ENCODE assay signal across 12 cellular contexts in the genomic region with DNA sequence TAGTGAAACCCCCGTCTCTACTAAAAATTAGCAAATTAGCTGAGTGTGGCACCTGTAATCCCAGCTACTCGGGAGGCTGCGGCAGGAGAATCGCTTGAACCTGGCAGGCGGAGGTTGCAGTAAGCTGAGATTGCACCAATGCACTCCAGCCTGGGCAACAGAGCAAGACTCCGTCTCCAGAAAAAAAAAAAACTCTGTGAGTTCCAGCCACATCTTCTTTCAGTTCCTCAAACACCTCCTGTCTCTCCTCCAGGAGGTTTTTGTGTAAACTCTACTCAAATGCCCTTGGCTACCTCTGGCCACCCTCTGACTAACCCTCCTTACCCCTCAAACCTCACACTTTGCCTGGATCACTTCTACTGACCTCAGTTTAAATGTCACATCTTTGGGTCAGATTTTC. TPM values are rescaled to one million over a fixed set of nuclear protein-coding genes. Genes with fewer than 3 reads are reported as not detected.
DNase-seq lines count a peak whose midpoint lies in the region; ATAC-seq, FAIRE-seq and TF ChIP-seq lines count a peak whose summit lies in the region.
"Had no signal": no experiment of that assay in that cellular context is flagged by ENCODE, and none has a peak within 500 bp of the region (broad histone marks: within the 10 kb centered on the region; RNA-seq: fewer than 3 reads in every experiment).

No MANE protein-coding gene starts in this region.

- intact Hi-C loops in GM12878 (cut with micrococcal nuclease; ENCODE audit: unreplicated experiment), result loop anchor here (2.0 kb wide), 1 partner anchor 47 kb away; no protein-coding TSS in a partner anchor

- no peak overlapping the region for H3K9ac ChIP-seq in GM12878 (ENCODE audit: control insufficient read depth, insufficient read depth, low read length)

- no peaks in the 10 kb centered on the region for H3K27me3 ChIP-seq in GM12878 (replicated peaks in 1 of 2; ENCODE audit: control insufficient read depth in 2 of 2, insufficient read depth in 2 of 2, low read length in 1 of 2)

- BruUV-seq in GM12878 (replicated peaks; lab: Mats Ljungman, UMichigan), result no TSS peak

- FAIRE-seq in GM12878 (lab: Jason Lieb, UNC), result no peak
- FAIRE-seq: urothelium cell line had no signal

- CTCF ChIA-PET in GM12878 (lab: Yijun Ruan, JAX), result interaction anchor here (0.7 to 3.7 kb wide), 10 partner anchors 10 to 474 kb away, joined by 3 to 17 read pairs (median 6); no protein-coding TSS in a partner anchor

- no peak for TF ChIP-seq CTCF in GM12878 (IDR thresholded peaks at IDR 0.05 in 2 of 3, conservative IDR thresholded peaks at IDR 0.05 in 1 of 3; ENCODE audit: control insufficient read depth in 2 of 3, extremely low read depth in 1 of 3, insufficient read depth in 1 of 3, low read depth in 3 of 3, low read length in 3 of 3)

- peak overlapping the region; percentile 56 for H3K4me2 ChIP-seq in GM12878 (ENCODE audit: control insufficient read depth, insufficient read depth)

- peak; percentile 70 for DNase-seq in GM12878 (ENCODE audit: low read depth, low spot score)
- DNase-seq in HCEC 1CT, result no peak
- no peak for DNase-seq in stimulated activated naive CD8-positive, alpha-beta T cell treated with anti-CD3 and anti-CD28 coated beads, Interleukin-15, Interleukin-2, amounts not matched to agents 100 U/mL and 50 U/mL, for 24 hours
- no peak for DNase-seq in activated CD4-positive, alpha-beta T cell treated with anti-CD3 and anti-CD28 coated beads for 48 hours
- DNase-seq in ureter (ENCODE audit: low spot score), result no peak
- DNase-seq: activated CD8-positive, alpha-beta memory T cell treated with anti-CD3 and anti-CD28 coated beads, Interleukin-2, amount 50 U/mL, for 48 hours; GF-D8; IMR-90 had no signal

- WGBS in GM12878 (ENCODE audit: insufficient coverage, insufficient replicate concordance, low lambda C conversion rate, missing lambda C conversion rate), result 16% methylated on average over 6 of the region's 6 CpGs

- POLR2A ChIA-PET in GM12878 (lab: Charles Lee), result interaction anchor here (0.6 to 3.6 kb wide), 6 partner anchors 10 to 40 kb away, joined by 3 to 10 read pairs (median 6); no protein-coding TSS in a partner anchor

- peak overlapping the region; percentile 71 for H3K27ac ChIP-seq in GM12878 (ENCODE audit: control insufficient read depth, insufficient read depth)

- H2AFZ ChIP-seq in GM12878 (ENCODE audit: control insufficient read depth, low read depth, low read length), result no peak overlapping the region

- peaks cover 75% of the 10 kb centered on the region for H3K4me1 ChIP-seq in GM12878 (ENCODE audit: control insufficient read depth, insufficient read depth, low read length)

- peak; percentile 69 for ATAC-seq in GM18517 (IDR thresholded peaks at IDR 0.05; ENCODE audit: unreplicated experiment)
- peak; percentile 76 for ATAC-seq in GM21381 (IDR thresholded peaks at IDR 0.05; ENCODE audit: unreplicated experiment)
- ATAC-seq in HG03139 (IDR thresholded peaks at IDR 0.05; ENCODE audit: unreplicated experiment), result peak; percentile 63
- peak; percentile 92 for ATAC-seq in GM12878
- no peak for ATAC-seq in stimulated activated naive CD8-positive, alpha-beta T cell treated with anti-CD3 and anti-CD28 coated beads, Interleukin-15, Interleukin-2, amounts not matched to agents 100 U/mL and 50 U/mL, for 24 hours

- RAD21 ChIA-PET in GM12878 (lab: Charles Lee; ENCODE audit: unreplicated experiment), result interaction anchor here (0.7 to 2.6 kb wide), 8 partner anchors 10 to 67 kb away, joined by 3 to 15 read pairs (median 4); no protein-coding TSS in a partner anchor

- H3K4me3 ChIP-seq in GM12878, result no peak overlapping the region

- TF ChIP-seq EP300 in GM12878 (IDR thresholded peaks at IDR 0.05; ENCODE audit: borderline replicate concordance in 1 of 2, control insufficient read depth in 1 of 2, low read depth in 2 of 2, low read length in 2 of 2), result peak in 1 of 2 experiments; percentile 51; a peak in 1 of 4 replicates

- peaks cover 66% of the 10 kb centered on the region for H3K79me2 ChIP-seq in GM12878 (ENCODE audit: control insufficient read depth, insufficient read depth, low read length)

- peaks cover 0 to 7% of the 10 kb centered on the region in 2 experiments; a peak in 3 of 4 replicates for H3K36me3 ChIP-seq in GM12878 (ENCODE audit: control insufficient read depth in 2 of 2, insufficient read depth in 2 of 2, low read length in 1 of 2)

- 0 out of 2 replicates have a peak, but pooled peaks cover 3% of the 10 kb centered on the region for H4K20me1 ChIP-seq in GM12878 (ENCODE audit: control insufficient read depth, insufficient read depth)

- in situ Hi-C loops in GM12878 (cut with MboI), result no loop called here

- SMC1A ChIA-PET in GM12878 (lab: Charles Lee; ENCODE audit: uncharacterized antibody, unreplicated experiment), result interaction anchor here (0.6 to 5.7 kb wide), 14 partner anchors 8 to 793 kb away, joined by 3 to 38 read pairs (median 6); no protein-coding TSS in a partner anchor

- no peak for TF ChIP-seq RAD21 in GM12878 (IDR thresholded peaks at IDR 0.05; ENCODE audit: insufficient read depth, low read depth, low read length)

- H3K9me3 ChIP-seq in GM12878 (replicated peaks; ENCODE audit: control insufficient read depth, insufficient read depth, low read length), result no peaks in the 10 kb centered on the region; the same call in 2 of the 3 replicates

- TF ChIP-seq POLR2A in GM12878 (IDR thresholded peaks at IDR 0.05; ENCODE audit: low read depth, low read length), result no peak

TF ChIP-seq in GM12878, 131 proteins besides CTCF, POLR2A, EP300 and RAD21 (continues in another document):
- TF ChIP-seq IKZF1 (conservative IDR thresholded peaks at IDR 0.05) (peak; percentile 75), BHLHE40 (IDR thresholded peaks at IDR 0.05; ENCODE audit: borderline replicate concordance in 1 of 2, low read depth in 2 of 2, low read length in 1 of 2) (0 out of 4 replicates have a peak, but pooled peaks of 1 of the 2 experiments have one; percentile 29), CEBPB (IDR thresholded peaks at IDR 0.05; ENCODE audit: borderline replicate concordance in 1 of 2, low read depth in 2 of 2, low read length in 2 of 2) (no peak), DPF2 (IDR thresholded peaks at IDR 0.05) (0 out of 2 replicates have a peak, but pooled peaks have one; percentile 59), ZNF217 (IDR thresholded peaks at IDR 0.05) (peak; percentile 84; the same call in 1 of the 2 replicates), CBX5 (IDR thresholded peaks at IDR 0.05; ENCODE audit: low read depth) (no peak), IKZF2 (IDR thresholded peaks at IDR 0.05) (peak; percentile 81 to 83), WRNIP1 (IDR thresholded peaks at IDR 0.05; ENCODE audit: borderline replicate concordance, low read depth, low read length) (no peak), ZNF384 (IDR thresholded peaks at IDR 0.05; ENCODE audit: borderline replicate concordance, low read depth, low read length) (peak; percentile 72; the same call in 1 of the 2 replicates), MXI1 (IDR thresholded peaks at IDR 0.05; ENCODE audit: low read depth, low read length) (no peak), NFIC (IDR thresholded peaks at IDR 0.05; ENCODE audit: low read depth, low read length) (0 out of 2 replicates have a peak, but pooled peaks have one; percentile 50), STAT3 (IDR thresholded peaks at IDR 0.05; ENCODE audit: low read depth, low read length) (no peak), RUNX3 (IDR thresholded peaks at IDR 0.05; ENCODE audit: low read length) (peak; percentile 80), HCFC1 (IDR thresholded peaks at IDR 0.05; ENCODE audit: low read length) (no peak)
- TF ChIP-seq, protein P1, sequence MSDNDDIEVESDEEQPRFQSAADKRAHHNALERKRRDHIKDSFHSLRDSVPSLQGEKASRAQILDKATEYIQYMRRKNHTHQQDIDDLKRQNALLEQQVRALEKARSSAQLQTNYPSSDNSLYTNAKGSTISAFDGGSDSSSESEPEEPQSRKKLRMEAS (IDR thresholded peaks at IDR 0.05; ENCODE audit: low read depth, low read length), result no peak

RNA-seq across cellular contexts. Expression of a gene that starts 38.1 kb away (rescaled TPM):
- 50.6 and 59.2 TPM in 2 replicates for total RNA-seq in GM12878 (2013; cell fraction: nucleolus; rRNA removed)
- 64.2 and 65.7 TPM in 2 replicates for total RNA-seq in GM12878 (2014; rRNA removed)
- total RNA-seq in GM12878 (2014; rRNA removed; fragmentation: Illumina TruSeq; extraction: Trizol), result 73.6 and 76.7 TPM in 2 replicates
- 77.4 and 78.3 TPM in 2 replicates for total RNA-seq in GM12878 (2021)
- polyA plus RNA-seq in GM12878 (2011; ENCODE audit: low read depth), result 42.5 TPM
- 54.8 and 59.3 TPM in 2 replicates for polyA plus RNA-seq in GM12878 (2011; rRNA removed)
- 37.4 and 40.7 TPM in 2 replicates for polyA plus RNA-seq in GM12878 (2011; cell fraction: cytosol; rRNA removed)
- 21.2 and 25.8 TPM in 2 replicates for polyA plus RNA-seq in GM12878 (2011; cell fraction: nucleus; rRNA removed)
- polyA plus RNA-seq in GM12878 (2012), result 62.9 and 72.8 TPM in 2 replicates
- 56.8 and 71.5 TPM in 2 replicates for polyA plus RNA-seq in GM12878 (2014; fragmentation: Illumina TruSeq; extraction: Trizol)
- 10 to 100 TPM; 11.4 to 18.9 TPM for polyA plus RNA-seq in GM12878 (2014; fragmentation: Nextera tagmentation; extraction: Ambion mirVana)
- 69.6 and 71.7 TPM in 2 replicates for polyA plus RNA-seq in GM12878 (2014; rRNA removed)
- 10 to 100 TPM; 74.6 to 75.7 TPM for polyA plus RNA-seq in GM12878 (2016; fragmentation: Nextera tagmentation; extraction: Ambion mirVana)
- polyA minus RNA-seq in GM12878 (2011; rRNA and poly(A)+ RNA removed), result 45.6 and 53.5 TPM in 2 replicates
- 19.9 and 20.6 TPM in 2 replicates for polyA minus RNA-seq in GM12878 (2011; cell fraction: cytosol; rRNA and poly(A)+ RNA removed)
- 12.7 and 26.7 TPM in 2 replicates for polyA minus RNA-seq in GM12878 (2011; cell fraction: nucleus; rRNA and poly(A)+ RNA removed)
- 8.7 TPM for total RNA-seq in ureter
- total RNA-seq: IMR-90 had no signal

RNA-seq across cellular contexts. Expression of a gene that starts 53.7 kb away (rescaled TPM):
- total RNA-seq in GM12878 (2013; cell fraction: nucleolus; rRNA removed), result 68.4 and 72.7 TPM in 2 replicates
- total RNA-seq in GM12878 (2014; rRNA removed) (40.6 and 44.5 TPM in 2 replicates), GM12878 (2014; rRNA removed; fragmentation: Illumina TruSeq; extraction: Trizol) (45.4 and 46.4 TPM in 2 replicates), GM12878 (2021) (41.8 and 42.0 TPM in 2 replicates), ureter (99.4 TPM)
- 14.5 TPM for polyA plus RNA-seq in GM12878 (2011; ENCODE audit: low read depth)
- polyA plus RNA-seq in GM12878 (2011; rRNA removed) (51.5 and 54.3 TPM in 2 replicates), GM12878 (2014; fragmentation: Illumina TruSeq; extraction: Trizol) (54.6 and 61.8 TPM in 2 replicates), GM12878 (2014; fragmentation: Nextera tagmentation; extraction: Ambion mirVana) (10 to 100 TPM in 1 of 2 experiments, 1 to 10 TPM in 1; 9.8 to 12.0 TPM), GM12878 (2014; rRNA removed) (38.9 and 45.4 TPM in 2 replicates), GM12878 (2016; fragmentation: Nextera tagmentation; extraction: Ambion mirVana) (10 to 100 TPM; 59.2 to 60.9 TPM)
- 30.4 and 34.3 TPM in 2 replicates for polyA plus RNA-seq in GM12878 (2011; cell fraction: cytosol; rRNA removed)
- 41.2 and 50.5 TPM in 2 replicates for polyA plus RNA-seq in GM12878 (2011; cell fraction: nucleus; rRNA removed)
- polyA plus RNA-seq in GM12878 (2012), result 19.9 and 23.7 TPM in 2 replicates
- 27.8 and 47.7 TPM in 2 replicates for polyA minus RNA-seq in GM12878 (2011; rRNA and poly(A)+ RNA removed)
- polyA minus RNA-seq in GM12878 (2011; cell fraction: cytosol; rRNA and poly(A)+ RNA removed), result 15.1 and 16.2 TPM in 2 replicates
- 15.6 and 20.3 TPM in 2 replicates for polyA minus RNA-seq in GM12878 (2011; cell fraction: nucleus; rRNA and poly(A)+ RNA removed)
